1 cellular context compared by ENCODE assay signal in genomic region chr16:74534650-74535049, GRCh38.
TF ChIP-seq lines count a peak whose summit lies in the region.

No MANE protein-coding gene starts in this region.

TF ChIP-seq in HEK293, 187 proteins besides CTCF, POLR2A, EP300 and RAD21 (continued from another document):
- TF ChIP-seq PRDM10 (tag by site-specific recombination; IDR thresholded peaks at IDR 0.05) (peak; percentile 43; the same call in 1 of the 2 replicates), ZNF2 (tag by site-specific recombination; IDR thresholded peaks at IDR 0.05) (0 out of 2 replicates have a peak, but pooled peaks have one; percentile 46)
